Comparison of ENCODE assay signal across 10 cellular contexts in genomic region chr9:133715295-133715865, GRCh38. TPM values are rescaled to one million over a fixed set of nuclear protein-coding genes. Genes with fewer than 3 reads are reported as not detected.
A peak's percentile ranks its signal among the peaks of the same experiment; 100 is the strongest.
DNase-seq lines count a peak whose midpoint lies in the region; ATAC-seq and TF ChIP-seq lines count a peak whose summit lies in the region.
"Had no signal": no experiment of that assay in that cellular context is flagged by ENCODE, and none has a peak within 500 bp of the region (broad histone marks: within the 10 kb centered on the region; RNA-seq: fewer than 3 reads in every experiment).

No MANE protein-coding gene starts in this region.

- H3K27ac ChIP-seq in SK-N-SH (ENCODE audit: low read depth in 2 of 2, low read length in 1 of 2) (peak overlapping the region; percentile 58 to 89), gastroesophageal sphincter (peak overlapping the region in 2 of 4 donors; percentile 24 to 29), osteoblast (ENCODE audit: low read depth, low read length) (peak overlapping the region; percentile 93)

- POLR2A ChIA-PET in SK-N-SH (lab: Yijun Ruan, JAX), result interaction anchor here (0.8 to 1.8 kb wide), 5 partner anchors 31 to 52 kb away, joined by 3 to 6 read pairs (median 3); no protein-coding TSS in a partner anchor

- H3K27me3 ChIP-seq in SK-N-SH (ENCODE audit: insufficient read depth) (no peaks in the 10 kb centered on the region), gastroesophageal sphincter (peaks cover 16% of the 10 kb centered on the region), osteoblast (ENCODE audit: insufficient read depth, low read length) (no peaks in the 10 kb centered on the region)

- H2AFZ ChIP-seq in SK-N-SH (ENCODE audit: low read depth), result peak overlapping the region; percentile 20; the same call in 1 of the 2 replicates
- peak overlapping the region; percentile 60 for H2AFZ ChIP-seq in osteoblast (ENCODE audit: low read length)

- no peak for TF ChIP-seq RAD21 in SK-N-SH (IDR thresholded peaks at IDR 0.05; ENCODE audit: low read length)

- WGBS in SK-N-SH (ENCODE audit: low lambda C conversion rate), result 46% methylated on average over 21 of the region's 23 CpGs
- no CpG with 5 or more reads among the region's 23 CpGs for whole genome bisulfite sequencing in gastroesophageal sphincter (ENCODE audit: low coverage in 1 of 2), 2 donors

- no peak for TF ChIP-seq POLR2A in gastroesophageal sphincter (IDR thresholded peaks at IDR 0.05)

- H3K9me2 ChIP-seq in SK-N-SH, result no peaks in the 10 kb centered on the region

- DNase-seq in EH (ENCODE audit: low read depth), result peak; percentile 68
- peak; percentile 63 for DNase-seq in SK-N-SH
- peak; percentile 91 for DNase-seq in osteoblast (ENCODE audit: insufficient read length, low spot score, missing footprints)
- DNase-seq in G401 (ENCODE audit: low spot score), result no peak
- DNase-seq in RKO (ENCODE audit: low spot score), result no peak
- DNase-seq: MM.1S had no signal

- no peaks in the 10 kb centered on the region for H3K9me3 ChIP-seq in SK-N-SH
- no peaks in the 10 kb centered on the region for H3K9me3 ChIP-seq in gastroesophageal sphincter
- no peaks in the 10 kb centered on the region for H3K9me3 ChIP-seq in osteoblast (ENCODE audit: low read depth, low read length)
- H3K9me3 ChIP-seq: Caco-2 had no signal

- in situ Hi-C loops in G401 (cut with HindIII; ENCODE audit: low sequenced_read_pairs), result no loop called here

- CTCF ChIA-PET in SK-N-SH (lab: Yijun Ruan, JAX), result interaction anchor here (0.6 to 9.3 kb wide), 23 partner anchors 9 to 229 kb away, joined by 3 to 83 read pairs (median 4); partner anchors contain the start of gene ADAMTSL2

- H3K79me2 ChIP-seq in SK-N-SH (ENCODE audit: insufficient read depth) (no peaks in the 10 kb centered on the region), osteoblast (ENCODE audit: insufficient read depth, low read length) (no peaks in the 10 kb centered on the region)

- ATAC-seq in gastroesophageal sphincter (peak; percentile 16), HG03097 (IDR thresholded peaks at IDR 0.05; ENCODE audit: low FRiP score, unreplicated experiment) (no peak), GM18867 (IDR thresholded peaks at IDR 0.05; ENCODE audit: unreplicated experiment) (no peak)

- TF ChIP-seq CTCF in SK-N-SH (IDR thresholded peaks at IDR 0.05) (no peak), gastroesophageal sphincter (IDR thresholded peaks at IDR 0.05) (no peak), osteoblast (IDR thresholded peaks at IDR 0.05; ENCODE audit: extremely low read depth, low read depth, low read length) (no peak)

- H3K4me2 ChIP-seq in SK-N-SH (peak overlapping the region; percentile 66), osteoblast (ENCODE audit: insufficient read depth, low read length) (peak overlapping the region; percentile 68)

- H3K9ac ChIP-seq in SK-N-SH, result peak overlapping the region; percentile 65

- H4K20me1 ChIP-seq in SK-N-SH (ENCODE audit: insufficient read depth), result no peaks in the 10 kb centered on the region
- no peaks in the 10 kb centered on the region for H4K20me1 ChIP-seq in osteoblast (ENCODE audit: insufficient read depth, low read length)

- H3F3A ChIP-seq in SK-N-SH (replicated peaks; ENCODE audit: insufficient read depth), result peaks cover 18% of the 10 kb centered on the region

- no peak for TF ChIP-seq EP300 in SK-N-SH (IDR thresholded peaks at IDR 0.05; ENCODE audit: borderline replicate concordance in 1 of 2, low read depth in 1 of 2, low read length in 1 of 2)
- no peak for TF ChIP-seq EP300 in gastroesophageal sphincter (IDR thresholded peaks at IDR 0.05)

- H3K4me3 ChIP-seq in SK-N-SH (ENCODE audit: low read depth in 2 of 2, low read length in 1 of 2) (no peak overlapping the region; a peak in 1 of 4 replicates), gastroesophageal sphincter (no peak overlapping the region), osteoblast (ENCODE audit: insufficient read depth, low read length) (peak overlapping the region; percentile 25)

- H3K4me1 ChIP-seq in SK-N-SH (ENCODE audit: control insufficient read depth in 1 of 2, insufficient read depth in 2 of 2, low read depth in 1 of 2, low read length in 1 of 2) (peaks cover 25 to 33% of the 10 kb centered on the region in 2 experiments; a peak in 3 of 4 replicates), gastroesophageal sphincter (peaks cover 0 to 17% (median 0%) of the 10 kb centered on the region in 3 donors), osteoblast (ENCODE audit: insufficient read depth, low read length) (peaks cover 38% of the 10 kb centered on the region)

- H3K36me3 ChIP-seq in SK-N-SH (replicated peaks in 1 of 2; ENCODE audit: control insufficient read depth in 1 of 2, insufficient read depth in 2 of 2, low read length in 1 of 2), result no peaks in the 10 kb centered on the region
- no peaks in the 10 kb centered on the region for H3K36me3 ChIP-seq in gastroesophageal sphincter
- H3K36me3 ChIP-seq in osteoblast (ENCODE audit: insufficient read depth, low read length), result no peaks in the 10 kb centered on the region

TF ChIP-seq in SK-N-SH, 30 proteins besides CTCF, POLR2A, EP300 and RAD21:
- TF ChIP-seq MAX (IDR thresholded peaks at IDR 0.05; ENCODE audit: low read depth) (no peak; the same call in 1 of the 2 replicates), USF1 (IDR thresholded peaks at IDR 0.05; ENCODE audit: borderline replicate concordance, low read depth) (no peak), JUND (IDR thresholded peaks at IDR 0.05) (peak; percentile 20; the same call in 1 of the 2 replicates), GATA2 (CRISPR knock-in tag; IDR thresholded peaks at IDR 0.05) (no peak), FOSL2 (IDR thresholded peaks at IDR 0.05; ENCODE audit: borderline replicate concordance, low read depth) (peak; percentile 26)

RNA-seq across cellular contexts. Expression of gene SARDH, which starts 22.8 kb away (rescaled TPM):
- polyA plus RNA-seq in SK-N-SH (2012; rRNA removed), result 2.9 and 5.9 TPM in 2 replicates
- polyA plus RNA-seq in SK-N-SH (2012; cell fraction: cytosol; rRNA removed), result 1.6 and 3.0 TPM in 2 replicates
- 9.9 and 14.3 TPM in 2 replicates for polyA plus RNA-seq in SK-N-SH (2012; cell fraction: nucleus; rRNA removed)
- 1 to 10 TPM in 2 of 4 donors, under 1 TPM in 1, not detected in 1; 0.62 to 2.3 (median 1.2) TPM for total RNA-seq in gastroesophageal sphincter
- total RNA-seq in osteoblast, result 5.4 and 10.9 TPM in 2 replicates
- total RNA-seq in G401 (2014; rRNA removed; shearing (Covaris generic)), result 13.2 and 17.3 TPM in 2 replicates

Comparison
In these comparisons a context has a peak if more than half of its experiments do, and no peak if none do; other contexts are left out.
1. DNase-seq: peak in EH (single experiment), SK-N-SH (single experiment) and osteoblast (single experiment); none in G401 (single experiment) and RKO (single experiment).